Comparison of ENCODE assay signal across 16 cellular contexts in genomic region chr10:71231196-71231595, GRCh38. TPM values are rescaled to one million over a fixed set of nuclear protein-coding genes. Genes with fewer than 3 reads are reported as not detected.
"Had no signal": no experiment of that assay in that cellular context is flagged by ENCODE, and none has a peak within 500 bp of the region (broad histone marks: within the 10 kb centered on the region; RNA-seq: fewer than 3 reads in every experiment).

No MANE protein-coding gene starts in this region.

- H3K27me3 ChIP-seq: ascending aorta had no signal

- H3K4me3 ChIP-seq: ascending aorta, coronary artery had no signal

- ATAC-seq: activated T-cell treated with anti-CD3 and anti-CD28 coated beads, Interleukin-2, amount 50 U/mL, for 72 hours; effector memory CD8-positive, alpha-beta T cell; natural killer cell; stimulated activated naive CD8-positive, alpha-beta T cell treated with anti-CD3 and anti-CD28 coated beads, Interleukin-15, amount 100 ng/mL, for 72 hours had no signal

- H3K9me3 ChIP-seq: ascending aorta had no signal

- H3K27ac ChIP-seq: ascending aorta, epithelial cell of prostate had no signal

- DNase-seq: activated CD4-positive, alpha-beta memory T cell treated with anti-CD3 and anti-CD28 coated beads, Interleukin-2, amount 10 ng/mL, durations not matched to agents 7 days and 5 days; activated CD4-positive, alpha-beta T cell treated with anti-CD3 and anti-CD28 coated beads for 1 hour; activated gamma-delta T cell treated with Interleukin-2 at 50 U/mL for 16 hours; activated naive CD8-positive, alpha-beta T cell treated with anti-CD3 and anti-CD28 coated beads for 36 hours; activated T-cell treated with anti-CD3 and anti-CD28 coated beads, Interleukin-2, amount 50 U/mL, for 72 hours; effector memory CD8-positive, alpha-beta T cell; hypothalamus; immature natural killer cell; natural killer cell; stimulated activated CD4-positive, alpha-beta T cell treated with anti-CD3 and anti-CD28 coated beads, Interleukin-15, amount 100 ng/mL, for 24 hours; stimulated activated CD4-positive, alpha-beta T cell treated with anti-CD3 and anti-CD28 coated beads, Interleukin-4, amount 100 ng/mL, for 24 hours; stimulated activated naive CD8-positive, alpha-beta T cell treated with anti-CD3 and anti-CD28 coated beads, Interleukin-15, amount 100 ng/mL, for 72 hours; T-helper 9 cell had no signal

RNA-seq across cellular contexts. Expression of gene UNC5B, which starts 18.8 kb away (rescaled TPM):
- total RNA-seq: activated CD4-positive, alpha-beta memory T cell treated with anti-CD3 and anti-CD28 coated beads, Interleukin-2, amount 10 ng/mL, durations not matched to agents 7 days and 5 days had no signal
